In genomic region chr3:97823081-97823480, GRCh38 we compare ENCODE assay signal across 8 cellular contexts. TPM values are rescaled to one million over a fixed set of nuclear protein-coding genes. Genes with fewer than 3 reads are reported as not detected.
DNase-seq lines count a peak whose midpoint lies in the region; ATAC-seq and TF ChIP-seq lines count a peak whose summit lies in the region.

No MANE protein-coding gene starts in this region.

- 39 to 41% methylated on average over 10 of the region's 10 CpGs for whole genome bisulfite sequencing in upper lobe of left lung, 2 donors

- CTCF ChIA-PET in MCF 10A (lab: Yijun Ruan, JAX): interaction anchor here (0.7 to 2.4 kb wide), 12 partner anchors 18 to 199 kb away, joined by 3 to 11 read pairs (median 4); no protein-coding TSS in a partner anchor

- peaks cover 10 to 29% (median 19%) of the 10 kb centered on the region in 4 donors for H3K4me1 ChIP-seq in upper lobe of left lung

- TF ChIP-seq POLR2A in upper lobe of left lung (IDR thresholded peaks at IDR 0.05): no peak

- H3K27ac Mint-ChIP-seq in activated naive CD4-positive, alpha-beta T cell treated with anti-CD3 and anti-CD28 coated beads, Interleukin-2, amount 50 U/mL, for 24 hours: peak overlapping the region; percentile 25
- H3K27ac Mint-ChIP-seq in MCF 10A (ENCODE audit: low read depth, unreplicated experiment) (peak overlapping the region; percentile 81), mesothelial cell of epicardium (no peak overlapping the region)

- intact Hi-C loops in MCF 10A (cut with micrococcal nuclease): loop anchor here (2.0 kb wide), 1 partner anchor 92 kb away; no protein-coding TSS in a partner anchor

- H3K36me3 ChIP-seq in upper lobe of left lung: no peaks in the 10 kb centered on the region

- H3K4me3 ChIP-seq in upper lobe of left lung: peak overlapping the region in 3 of 4 donors; percentile 82 to 89 (median 88)

- no TSS peak for BruUV-seq in MCF 10A (replicated peaks; lab: Mats Ljungman, UMichigan)

- TF ChIP-seq CTCF in MCF 10A (IDR thresholded peaks at IDR 0.05; ENCODE audit: unreplicated experiment): no peak
- no peak for TF ChIP-seq CTCF in mesothelial cell of epicardium (IDR thresholded peaks at IDR 0.05; ENCODE audit: unreplicated experiment)
- no peak for TF ChIP-seq CTCF in upper lobe of left lung (IDR thresholded peaks at IDR 0.05)
- TF ChIP-seq CTCF in omental fat pad (IDR thresholded peaks at IDR 0.05): no peak

- TF ChIP-seq EP300 in upper lobe of left lung (IDR thresholded peaks at IDR 0.05): no peak

- DNase-seq in activated naive CD4-positive, alpha-beta T cell treated with anti-CD3 and anti-CD28 coated beads, Interleukin-2, amount 50 U/mL, for 16 hours: no peak
- DNase-seq in MCF 10A (ENCODE audit: unreplicated experiment) (no peak), mesothelial cell of epicardium (ENCODE audit: low spot score in 2 of 2, unreplicated experiment in 2 of 2) (no peak), upper lobe of left lung (no peak), omental fat pad (ENCODE audit: low spot score) (no peak)
- no peak for DNase-seq in central memory CD4-positive, alpha-beta T cell

- peak overlapping the region in 3 of 4 donors; percentile 92 to 95 (median 93) for H3K27ac ChIP-seq in upper lobe of left lung

- H3K27me3 ChIP-seq in upper lobe of left lung: peaks cover 0 to 3% (median 0%) of the 10 kb centered on the region in 4 donors

- H3K36me3 Mint-ChIP-seq in activated naive CD4-positive, alpha-beta T cell treated with anti-CD3 and anti-CD28 coated beads, Interleukin-2, amount 50 U/mL, for 24 hours: no peaks in the 10 kb centered on the region
- H3K36me3 Mint-ChIP-seq in MCF 10A (ENCODE audit: insufficient read depth, unreplicated experiment) (no peaks in the 10 kb centered on the region), mesothelial cell of epicardium (no peaks in the 10 kb centered on the region)

- peaks cover 24% of the 10 kb centered on the region for H3K4me1 Mint-ChIP-seq in activated naive CD4-positive, alpha-beta T cell treated with anti-CD3 and anti-CD28 coated beads, Interleukin-2, amount 50 U/mL, for 24 hours
- H3K4me1 Mint-ChIP-seq in MCF 10A (ENCODE audit: insufficient read depth, unreplicated experiment) (peaks cover 22% of the 10 kb centered on the region), mesothelial cell of epicardium (peaks cover 15% of the 10 kb centered on the region)

- ATAC-seq in upper lobe of left lung (ENCODE audit: low FRiP score in 2 of 2): no peak
- no peak for ATAC-seq in HG03175 (IDR thresholded peaks at IDR 0.05; ENCODE audit: unreplicated experiment)
- no peak for ATAC-seq in omental fat pad (ENCODE audit: low FRiP score)

- peak overlapping the region; percentile 94 for H3K4me3 Mint-ChIP-seq in activated naive CD4-positive, alpha-beta T cell treated with anti-CD3 and anti-CD28 coated beads, Interleukin-2, amount 50 U/mL, for 24 hours
- peak overlapping the region; percentile 91 for H3K4me3 Mint-ChIP-seq in MCF 10A (ENCODE audit: unreplicated experiment)
- peak overlapping the region; percentile 97 for H3K4me3 Mint-ChIP-seq in mesothelial cell of epicardium

- no peaks in the 10 kb centered on the region for H3K9me3 ChIP-seq in upper lobe of left lung

- no peaks in the 10 kb centered on the region for H3K9me3 Mint-ChIP-seq in activated naive CD4-positive, alpha-beta T cell treated with anti-CD3 and anti-CD28 coated beads, Interleukin-2, amount 50 U/mL, for 24 hours
- H3K9me3 Mint-ChIP-seq in MCF 10A (ENCODE audit: unreplicated experiment) (no peaks in the 10 kb centered on the region), mesothelial cell of epicardium (no peaks in the 10 kb centered on the region)

- peaks cover 8% of the 10 kb centered on the region for H3K27me3 Mint-ChIP-seq in activated naive CD4-positive, alpha-beta T cell treated with anti-CD3 and anti-CD28 coated beads, Interleukin-2, amount 50 U/mL, for 24 hours
- H3K27me3 Mint-ChIP-seq in MCF 10A (ENCODE audit: insufficient read depth, unreplicated experiment): no peaks in the 10 kb centered on the region
- H3K27me3 Mint-ChIP-seq in mesothelial cell of epicardium (ENCODE audit: low read depth): peaks cover 63% of the 10 kb centered on the region

- POLR2A ChIA-PET in MCF 10A (lab: Yijun Ruan, JAX): interaction anchor here (0.6 to 4.4 kb wide), 13 partner anchors 11 to 540 kb away, joined by 3 to 64 read pairs (median 11); partner anchors contain the start of gene RIOX2

RNA-seq across cellular contexts. Expression of gene CRYBG3, which starts 1.3 kb away (rescaled TPM):
- 7.2 and 10.7 TPM in 2 replicates for total RNA-seq in MCF 10A (2022)
- 5.7 to 6.8 TPM (median 5.8 TPM) in 3 replicates for total RNA-seq in mesothelial cell of epicardium
- 10 to 100 TPM; 19.7 to 32.7 (median 26.6) TPM for total RNA-seq in upper lobe of left lung
- 10 to 100 TPM; 43.1 to 62.6 (median 46.1) TPM for total RNA-seq in omental fat pad

RNA-seq across cellular contexts. Expression of gene ARL6, which starts 58.5 kb away (rescaled TPM):
- total RNA-seq in MCF 10A (2022) (4.1 and 4.7 TPM in 2 replicates), mesothelial cell of epicardium (7.0 to 8.9 TPM (median 8.2 TPM) in 3 replicates), upper lobe of left lung (10 to 100 TPM in 3 of 6 donors, 1 to 10 TPM in 3; 4.0 to 12.6 (median 9.1) TPM), omental fat pad (1 to 10 TPM; 3.4 to 6.9 (median 5.5) TPM)
